37 cellular contexts compared by ENCODE assay signal in genomic region chr6:96509281-96509680, GRCh38. TPM values are rescaled to one million over a fixed set of nuclear protein-coding genes. Genes with fewer than 3 reads are reported as not detected.
"Had no signal": no experiment of that assay in that cellular context is flagged by ENCODE, and none has a peak within 500 bp of the region (broad histone marks: within the 10 kb centered on the region; RNA-seq: fewer than 3 reads in every experiment).

No MANE protein-coding gene starts in this region.

- ATAC-seq: activated naive CD4-positive, alpha-beta T cell treated with anti-CD3 and anti-CD28 coated beads, Interleukin-2, amount 50 U/mL, for 72 hours; activated naive CD8-positive, alpha-beta T cell treated with anti-CD3 and anti-CD28 coated beads, Interleukin-2, amount 50 U/mL, for 24 hours; activated T-cell treated with anti-CD3 and anti-CD28 coated beads, Interleukin-2, amount 50 U/mL, for 4 hours; activated T-cell treated with anti-CD3 and anti-CD28 coated beads, Interleukin-2, amount 50 U/mL, for 72 hours; activated T-helper 17 cell treated with anti-CD3 and anti-CD28 coated beads, Interleukin-2, amount 50 U/mL, for 72 hours; body of pancreas had no signal

- H3K4me1 ChIP-seq: adrenal gland, ascending aorta, body of pancreas, breast epithelium had no signal

- H3K4me3 ChIP-seq: adrenal gland, ascending aorta, body of pancreas, breast epithelium, cardiac muscle cell had no signal

- H3K36me3 ChIP-seq: adrenal gland, ascending aorta, brain microvascular endothelial cell, breast epithelium, cardiac muscle cell had no signal

- DNase-seq: activated effector memory CD4-positive, alpha-beta T cell treated with anti-CD3 and anti-CD28 coated beads, Interleukin-2, amount 50 U/mL, for 16 hours; activated effector memory CD4-positive, alpha-beta T cell treated with Interleukin-2 at 50 U/mL for 16 hours; activated gamma-delta T cell; activated gamma-delta T cell treated with Interleukin-2 at 50 U/mL for 16 hours; activated naive CD4-positive, alpha-beta T cell; activated naive CD4-positive, alpha-beta T cell treated with anti-CD3 and anti-CD28 coated beads for 36 hours; activated naive CD4-positive, alpha-beta T cell treated with anti-CD3 and anti-CD28 coated beads, Interleukin-2, amount 10 ng/mL, durations not matched to agents 7 days and 5 days; activated naive CD4-positive, alpha-beta T cell treated with anti-CD3 and anti-CD28 coated beads, Interleukin-2, amount 50 U/mL, for 16 hours; activated naive CD4-positive, alpha-beta T cell treated with Interleukin-2 at 50 U/mL for 16 hours; activated naive CD8-positive, alpha-beta T cell treated with anti-CD3 and anti-CD28 coated beads for 36 hours; activated naive CD8-positive, alpha-beta T cell treated with anti-CD3 and anti-CD28 coated beads, Interleukin-2, amount 10 ng/mL, durations not matched to agents 7 days and 5 days; activated naive CD8-positive, alpha-beta T cell treated with anti-CD3 and anti-CD28 coated beads, Interleukin-2, amount 50 U/mL, for 24 hours; activated T-cell treated with anti-CD3 and anti-CD28 coated beads, Interleukin-2, amount 50 U/mL, for 1 hour; activated T-cell treated with anti-CD3 and anti-CD28 coated beads, Interleukin-2, amount 50 U/mL, for 24 hours; activated T-cell treated with anti-CD3 and anti-CD28 coated beads, Interleukin-2, amount 50 U/mL, for 4 hours; activated T-cell treated with anti-CD3 and anti-CD28 coated beads, Interleukin-2, amount 50 U/mL, for 48 hours; activated T-cell treated with anti-CD3 and anti-CD28 coated beads, Interleukin-2, amount 50 U/mL, for 72 hours; adrenal gland; amniotic stem cell; amygdala; anterior cingulate cortex; aorta; body of pancreas; brain microvascular endothelial cell; caudate nucleus; central memory CD4-positive, alpha-beta T cell; cerebellar nuclear complex had no signal

- H3K27me3 ChIP-seq: adrenal gland, ascending aorta, body of pancreas, brain microvascular endothelial cell, breast epithelium, cardiac muscle cell had no signal

- H3K9me3 ChIP-seq: adrenal gland, ascending aorta had no signal

- FAIRE-seq: astrocyte, bronchial epithelial cell had no signal

- H3K27ac ChIP-seq: adrenal gland, ascending aorta, body of pancreas, brain microvascular endothelial cell, breast epithelium, cardiac muscle cell had no signal

RNA-seq across cellular contexts. Expression of gene FHL5, which starts 53.6 kb away (rescaled TPM):
- total RNA-seq: activated naive CD4-positive, alpha-beta T cell treated with anti-CD3 and anti-CD28 coated beads for 36 hours; activated naive CD4-positive, alpha-beta T cell treated with anti-CD3 and anti-CD28 coated beads, Interleukin-2, amount 50 U/mL, for 72 hours; activated naive CD8-positive, alpha-beta T cell treated with anti-CD3 and anti-CD28 coated beads for 36 hours; activated naive CD8-positive, alpha-beta T cell treated with anti-CD3 and anti-CD28 coated beads, Interleukin-2, amount 10 ng/mL, durations not matched to agents 7 days and 5 days; activated T-cell treated with anti-CD3 and anti-CD28 coated beads, Interleukin-2, amount 50 U/mL, for 4 hours; activated T-cell treated with anti-CD3 and anti-CD28 coated beads, Interleukin-2, amount 50 U/mL, for 72 hours; activated T-helper 1 cell treated with anti-CD3 and anti-CD28 coated beads, Interleukin-12 subunit alpha, Interleukin-12 subunit beta, Interleukin-2, Interleukin-4 antibody, amounts not matched to agents 30 ng/mL and 10 ng/mL and 1 ng/mL, durations not matched to agents 14 hours and 24 hours and 36 hours; activated T-helper 17 cell treated with anti-CD3 and anti-CD28 coated beads, Interleukin-2, amount 50 U/mL, for 72 hours; activated T-helper 2 cell treated with anti-CD3 and anti-CD28 coated beads, Interferon-gamma antibody, Interleukin-2, Interleukin-4, amounts not matched to agents 10 μg/mL and 5 μg/mL and 100 μg/mL, durations not matched to agents 14 hours and 24 hours and 36 hours; astrocyte; bronchial epithelial cell; cardiac muscle cell; chondrocyte had no signal
- polyA plus RNA-seq: cardiac muscle cell had no signal
